15 cellular contexts compared by ENCODE assay signal in genomic region chr2:176281267-176281666, GRCh38. TPM values are rescaled to one million over a fixed set of nuclear protein-coding genes. Genes with fewer than 3 reads are reported as not detected.
DNase-seq lines count a peak whose midpoint lies in the region; ATAC-seq and TF ChIP-seq lines count a peak whose summit lies in the region.
"Had no signal": no experiment of that assay in that cellular context is flagged by ENCODE, and none has a peak within 500 bp of the region (broad histone marks: within the 10 kb centered on the region; RNA-seq: fewer than 3 reads in every experiment).

No MANE protein-coding gene starts in this region.

- ATAC-seq in IMR-90 (ENCODE audit: low read depth): no peak
- no peak for ATAC-seq in HG02571 (IDR thresholded peaks at IDR 0.05; ENCODE audit: unreplicated experiment)
- ATAC-seq: pancreas had no signal

- no peaks in the 10 kb centered on the region for H3K27me3 ChIP-seq in IMR-90 (ENCODE audit: control insufficient read depth, insufficient read depth, low read length)
- H3K27me3 ChIP-seq in H7 (ENCODE audit: control insufficient read depth, insufficient read depth, low read length): no peaks in the 10 kb centered on the region
- H3K27me3 ChIP-seq: pancreas had no signal

- peak; percentile 74 for DNase-seq in AG20443 (ENCODE audit: low spot score)
- peak; percentile 61 for DNase-seq in IMR-90
- peak; percentile 33 for DNase-seq in astrocyte of the cerebellum (ENCODE audit: low read depth)
- peak; percentile 50 for DNase-seq in iris pigment epithelial cell (ENCODE audit: low read depth)
- no peak for DNase-seq in SHP77 (lab: John Stamatoyannopoulos, UW)
- no peak for DNase-seq in H7
- no peak for DNase-seq in stimulated activated CD4-positive, alpha-beta T cell treated with anti-CD3 and anti-CD28 coated beads, Interleukin-1b, Interleukin-23, amount 100 ng/mL, for 48 hours
- DNase-seq: activated CD4-positive, alpha-beta T cell treated with anti-CD3 and anti-CD28 coated beads for 48 hours; DMS 273 treated with DMSO at 0.1 percent for 48 hours; effector CD4-positive, alpha-beta T cell; NCI-H187 treated with DMSO at 0.1 percent for 48 hours; NCI-H69; pancreas had no signal

- H2AFZ ChIP-seq in IMR-90 (replicated peaks; ENCODE audit: low read length, poor library complexity): no peak overlapping the region

- no peak overlapping the region for H2AK5ac ChIP-seq in IMR-90 (ENCODE audit: low read depth, low read length)

- H3K9me3 ChIP-seq in IMR-90 (ENCODE audit: control insufficient read depth, insufficient read depth, low read length): no peaks in the 10 kb centered on the region
- H3K9me3 ChIP-seq: pancreas had no signal

- no peak overlapping the region for H3K9ac ChIP-seq in IMR-90 (ENCODE audit: low read depth, low read length)

- H3K23ac ChIP-seq in IMR-90 (ENCODE audit: low read depth, low read length): no peak overlapping the region

- H4K20me1 ChIP-seq in IMR-90 (ENCODE audit: insufficient read depth, low read length): peaks cover 13% of the 10 kb centered on the region; the same call in 1 of the 2 replicates

- in situ Hi-C loops in IMR-90 (cut with MboI; ENCODE audit: low sequenced_read_pairs) (no loop called here), astrocyte of the cerebellum (cut with HindIII; ENCODE audit: low sequenced_read_pairs) (no loop called here)

- no peaks in the 10 kb centered on the region for H3K4me1 ChIP-seq in IMR-90 (ENCODE audit: control insufficient read depth, insufficient read depth, low read length)
- H3K4me1 ChIP-seq: pancreas had no signal

- H4K8ac ChIP-seq in IMR-90 (ENCODE audit: low read depth in 2 of 2, low read length in 2 of 2): no peak overlapping the region

- intact Hi-C loops in IMR-90 (cut with micrococcal nuclease): loop anchor here (10.0 kb wide), 1 partner anchor 56 kb away; no protein-coding TSS in a partner anchor

- no peak for TF ChIP-seq CTCF in IMR-90 (conservative IDR thresholded peaks at IDR 0.05; ENCODE audit: low read depth, low read length)
- no peak for TF ChIP-seq CTCF in astrocyte of the cerebellum (IDR thresholded peaks at IDR 0.05; ENCODE audit: low read depth, low read length, missing control alignments)

- H4K5ac ChIP-seq in IMR-90 (ENCODE audit: low read depth, low read length): no peak overlapping the region

- WGBS in IMR-90 (ENCODE audit: extremely low coverage in 2 of 2, insufficient read length in 1 of 2), 2 experiments: no CpG with 5 or more reads among the region's 1 CpG

- POLR2A ChIA-PET in IMR-90 (lab: Charles Lee; ENCODE audit: unreplicated experiment): no interaction called here

- CTCF ChIA-PET in IMR-90 (lab: Yijun Ruan, JAX): no interaction called here

- no peak overlapping the region for H2BK15ac ChIP-seq in IMR-90 (ENCODE audit: low read depth, low read length)

- H3K9me1 ChIP-seq in IMR-90 (ENCODE audit: insufficient read depth, low read length): peaks cover 3% of the 10 kb centered on the region; the same call in 1 of the 2 replicates

- H2BK20ac ChIP-seq in IMR-90 (ENCODE audit: low read depth, low read length): no peak overlapping the region

- no peak overlapping the region for H2AK9ac ChIP-seq in IMR-90 (replicated peaks; ENCODE audit: low read depth, low read length, poor library complexity)

- H3K36me3 ChIP-seq in IMR-90 (ENCODE audit: control insufficient read depth, insufficient read depth, low read length) (no peaks in the 10 kb centered on the region), H7 (replicated peaks; ENCODE audit: control insufficient read depth, insufficient read depth, low read length) (no peaks in the 10 kb centered on the region)
- H3K36me3 ChIP-seq: pancreas had no signal

- no peak for TF ChIP-seq POLR2A in IMR-90 (IDR thresholded peaks at IDR 0.05; ENCODE audit: low read depth, low read length)

- no peak overlapping the region for H3K56ac ChIP-seq in IMR-90 (ENCODE audit: extremely low read depth, insufficient read depth, low read length)

- no peak overlapping the region for H3K4ac ChIP-seq in IMR-90 (ENCODE audit: low read depth, low read length)

- TF ChIP-seq RAD21 in IMR-90 (IDR thresholded peaks at IDR 0.05; ENCODE audit: low read length): no peak

- no peak overlapping the region for H3K27ac ChIP-seq in IMR-90 (ENCODE audit: insufficient read depth, low read length)
- H3K27ac ChIP-seq: pancreas had no signal

- H3K14ac ChIP-seq in IMR-90 (replicated peaks; ENCODE audit: low read depth, low read length): no peak overlapping the region

- BruUV-seq in IMR-90 (replicated peaks; lab: Mats Ljungman, UMichigan): no TSS peak

- H2BK5ac ChIP-seq in IMR-90 (ENCODE audit: low read depth, low read length, poor library complexity, severe bottlenecking): no peak overlapping the region

- H2BK120ac ChIP-seq in IMR-90 (ENCODE audit: low read depth, low read length): no peak overlapping the region

- no peak overlapping the region for H3K18ac ChIP-seq in IMR-90 (ENCODE audit: low read depth, low read length)

- H4K91ac ChIP-seq in IMR-90 (ENCODE audit: insufficient read depth, low read depth, low read length): no peak overlapping the region

- H3K79me1 ChIP-seq in IMR-90 (ENCODE audit: low read depth in 1 of 2, low read length in 2 of 2): peaks cover 25 to 28% of the 10 kb centered on the region in 2 experiments

- H3K4me3 ChIP-seq in IMR-90 (ENCODE audit: insufficient read depth, low read depth, low read length) (no peak overlapping the region), astrocyte of the cerebellum (ENCODE audit: low read depth, low read length) (no peak overlapping the region), H7 (ENCODE audit: insufficient read depth, low read depth, low read length) (no peak overlapping the region)
- H3K4me3 ChIP-seq: pancreas, smooth muscle cell had no signal

- dilution Hi-C loops in IMR-90 (cut with HindIII; ENCODE audit: low sequenced_read_pairs, unreplicated experiment): no loop called here

- no peak overlapping the region for H3K4me2 ChIP-seq in IMR-90 (ENCODE audit: low read depth, low read length)
- H3K4me2 ChIP-seq: smooth muscle cell had no signal

TF ChIP-seq in IMR-90, 13 proteins besides CTCF, POLR2A, EP300 and RAD21:
- TF ChIP-seq CEBPB (IDR thresholded peaks at IDR 0.05; ENCODE audit: low read depth, low read length): no peak
- TF ChIP-seq RCOR1 (IDR thresholded peaks at IDR 0.05; ENCODE audit: insufficient replicate concordance, low read length): no peak
- TF ChIP-seq, protein P1, sequence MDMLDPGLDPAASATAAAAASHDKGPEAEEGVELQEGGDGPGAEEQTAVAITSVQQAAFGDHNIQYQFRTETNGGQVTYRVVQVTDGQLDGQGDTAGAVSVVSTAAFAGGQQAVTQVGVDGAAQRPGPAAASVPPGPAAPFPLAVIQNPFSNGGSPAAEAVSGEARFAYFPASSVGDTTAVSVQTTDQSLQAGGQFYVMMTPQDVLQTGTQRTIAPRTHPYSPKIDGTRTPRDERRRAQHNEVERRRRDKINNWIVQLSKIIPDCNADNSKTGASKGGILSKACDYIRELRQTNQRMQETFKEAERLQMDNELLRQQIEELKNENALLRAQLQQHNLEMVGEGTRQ (IDR thresholded peaks at IDR 0.05; ENCODE audit: low read depth, low read length): no peak
- no peak for TF ChIP-seq MAFK (IDR thresholded peaks at IDR 0.05; ENCODE audit: low read depth, low read length)
- no peak for TF ChIP-seq ELK1 (IDR thresholded peaks at IDR 0.05; ENCODE audit: borderline replicate concordance, low read depth, low read length)
- no peak for TF ChIP-seq MAZ (IDR thresholded peaks at IDR 0.05; ENCODE audit: borderline replicate concordance, low read depth, low read length)
- TF ChIP-seq RFX5 (IDR thresholded peaks at IDR 0.05; ENCODE audit: low read depth, low read length): no peak
- TF ChIP-seq SMC3 (IDR thresholded peaks at IDR 0.05; ENCODE audit: low read depth, low read length): no peak
- no peak for TF ChIP-seq NFE2L2 (IDR thresholded peaks at IDR 0.05; ENCODE audit: low read depth, low read length)
- TF ChIP-seq CHD1 (IDR thresholded peaks at IDR 0.05; ENCODE audit: low read depth, low read length): no peak
- TF ChIP-seq MXI1 (IDR thresholded peaks at IDR 0.05; ENCODE audit: borderline replicate concordance, low read depth, low read length): no peak
- TF ChIP-seq BHLHE40 (IDR thresholded peaks at IDR 0.05; ENCODE audit: low read depth, low read length): no peak
- no peak for TF ChIP-seq FOS (IDR thresholded peaks at IDR 0.05; ENCODE audit: low read depth, low read length)

RNA-seq across cellular contexts. Expression of gene MTX2, which starts 12.0 kb away (rescaled TPM):
- 24.9 and 27.2 TPM in 2 replicates for total RNA-seq in IMR-90 (2012; rRNA removed)
- 31.7 and 37.8 TPM in 2 replicates for polyA plus RNA-seq in IMR-90 (2012; rRNA removed)
- 10.9 and 15.3 TPM in 2 replicates for polyA plus RNA-seq in IMR-90 (2012; cell fraction: cytosol; rRNA removed)
- polyA plus RNA-seq in IMR-90 (2012; cell fraction: nucleus; rRNA removed; ENCODE audit: low replicate concordance): 5.4 and 49.3 TPM in 2 replicates
- total RNA-seq in H7 (2014; rRNA removed; shearing (Covaris generic)): 45.1 and 59.6 TPM in 2 replicates

Comparison
In these comparisons a context has a peak if more than half of its experiments do, and no peak if none do; other contexts are left out.
1. DNase-seq: peak in AG20443 (single experiment), IMR-90 (single experiment), astrocyte of the cerebellum (single experiment) and iris pigment epithelial cell (single experiment); none in SHP77 (0 of 2), H7 (single experiment) and stimulated activated CD4-positive, alpha-beta T cell treated with anti-CD3 and anti-CD28 coated beads, Interleukin-1b, Interleukin-23, amount 100 ng/mL, for 48 hours (single experiment).